1 cellular context compared by ENCODE assay signal in the genomic region with DNA sequence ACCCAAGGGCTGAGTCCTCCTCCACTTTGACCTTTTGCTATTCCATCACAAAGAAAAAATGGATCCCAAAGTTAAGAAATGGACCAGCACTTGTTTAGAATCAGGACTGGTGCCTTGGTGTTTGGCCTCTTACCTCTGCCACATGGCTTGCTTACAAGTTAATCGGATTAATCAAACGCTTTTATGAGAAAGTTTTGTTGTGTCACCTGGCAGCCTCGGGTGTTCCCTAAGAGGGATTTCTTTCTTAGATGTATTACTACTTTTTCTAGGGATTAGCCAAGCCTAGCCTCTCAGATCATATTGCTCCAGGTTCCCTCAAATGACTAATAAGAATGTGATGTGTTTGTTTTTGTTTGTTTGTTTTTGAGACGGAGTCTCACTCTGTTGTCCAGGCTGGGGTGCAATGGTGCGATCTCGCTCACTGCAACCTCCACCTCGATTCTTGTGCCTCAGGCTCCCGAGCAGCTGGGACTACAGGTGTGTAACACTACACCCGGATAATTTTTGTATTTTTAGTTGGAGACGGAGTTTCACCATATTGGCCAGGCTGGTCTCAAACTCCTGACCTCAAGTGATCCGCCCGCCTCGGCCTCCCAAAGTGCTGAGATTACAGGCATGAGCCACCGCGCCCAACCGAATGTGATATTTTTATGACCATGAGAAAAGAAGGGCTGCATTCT.
TF ChIP-seq lines count a peak whose summit lies in the region.

No MANE protein-coding gene starts in this region.

TF ChIP-seq in GM23338, 12 proteins besides CTCF, POLR2A, EP300 and RAD21 (continued from another document):
- no peak for TF ChIP-seq ZNF114 (CRISPR knock-in tag; IDR thresholded peaks at IDR 0.05)
TF ChIP-seq in GM23338: peak in this region for 0.
